In the genomic region with DNA sequence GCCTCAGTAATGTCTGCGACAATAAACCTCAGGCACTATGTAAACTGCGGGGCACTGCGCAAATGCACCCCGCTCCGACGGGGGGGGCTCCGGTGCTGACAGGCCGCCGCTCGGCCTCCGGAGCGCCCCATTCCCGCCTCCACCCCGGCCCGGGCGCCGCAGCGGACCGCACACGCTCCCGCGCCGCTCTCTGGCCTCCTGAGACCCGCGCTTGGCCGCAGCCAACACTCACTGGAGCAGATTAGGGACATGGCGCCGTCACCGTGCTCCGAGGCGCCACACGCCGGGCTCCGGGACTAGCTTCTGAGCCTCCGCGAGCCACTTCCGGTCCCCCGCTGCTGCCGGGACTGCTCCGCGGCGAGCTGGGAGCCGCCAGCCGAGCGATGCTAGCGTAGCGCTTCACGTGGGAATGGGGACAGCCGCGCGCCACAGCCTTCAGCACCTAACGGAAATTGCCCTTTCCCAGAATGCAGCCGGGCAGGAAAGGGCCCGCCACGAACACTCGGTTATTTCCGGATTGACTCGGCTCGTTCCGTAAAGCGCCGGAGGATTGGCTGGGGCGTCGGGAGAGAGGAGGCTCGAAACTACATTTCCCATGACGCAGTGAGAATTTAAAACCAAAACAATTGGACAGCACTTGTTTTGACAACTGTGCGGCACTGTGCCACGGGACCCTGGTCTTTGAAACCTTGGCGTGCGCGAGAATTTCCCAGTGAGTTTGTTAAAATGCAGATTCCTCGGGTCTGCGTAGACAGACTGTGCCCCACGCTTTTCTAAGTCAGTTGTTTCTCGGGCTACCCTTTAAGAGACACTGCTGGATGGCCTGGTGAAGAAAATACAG, we compare ENCODE assay signal across 1 cellular context.
TF ChIP-seq lines count a peak whose summit lies in the region.

A gene (minus strand): TSS at position 454 of the 841 bp plus-strand sequence. CDS start 203 bp downstream, at position 251.

TF ChIP-seq in HepG2, 621 proteins besides CTCF, POLR2A, EP300 and RAD21 (continued from another document and continues in another):
- TF ChIP-seq ZNF296 (CRISPR knock-in tag; conservative IDR thresholded peaks at IDR 0.05) = no peak
- TF ChIP-seq, protein P1, sequence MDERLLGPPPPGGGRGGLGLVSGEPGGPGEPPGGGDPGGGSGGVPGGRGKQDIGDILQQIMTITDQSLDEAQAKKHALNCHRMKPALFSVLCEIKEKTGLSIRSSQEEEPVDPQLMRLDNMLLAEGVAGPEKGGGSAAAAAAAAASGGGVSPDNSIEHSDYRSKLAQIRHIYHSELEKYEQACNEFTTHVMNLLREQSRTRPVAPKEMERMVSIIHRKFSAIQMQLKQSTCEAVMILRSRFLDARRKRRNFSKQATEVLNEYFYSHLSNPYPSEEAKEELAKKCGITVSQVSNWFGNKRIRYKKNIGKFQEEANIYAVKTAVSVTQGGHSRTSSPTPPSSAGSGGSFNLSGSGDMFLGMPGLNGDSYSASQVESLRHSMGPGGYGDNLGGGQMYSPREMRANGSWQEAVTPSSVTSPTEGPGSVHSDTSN (CRISPR knock-in tag; IDR thresholded peaks at IDR 0.05) = 0 out of 2 replicates have a peak, but pooled peaks have one; percentile 13
- TF ChIP-seq TEAD3 (CRISPR knock-in tag; optimal IDR thresholded peaks at IDR 0.05; ENCODE audit: borderline replicate concordance) = peak; percentile 74
- TF ChIP-seq, protein P2, sequence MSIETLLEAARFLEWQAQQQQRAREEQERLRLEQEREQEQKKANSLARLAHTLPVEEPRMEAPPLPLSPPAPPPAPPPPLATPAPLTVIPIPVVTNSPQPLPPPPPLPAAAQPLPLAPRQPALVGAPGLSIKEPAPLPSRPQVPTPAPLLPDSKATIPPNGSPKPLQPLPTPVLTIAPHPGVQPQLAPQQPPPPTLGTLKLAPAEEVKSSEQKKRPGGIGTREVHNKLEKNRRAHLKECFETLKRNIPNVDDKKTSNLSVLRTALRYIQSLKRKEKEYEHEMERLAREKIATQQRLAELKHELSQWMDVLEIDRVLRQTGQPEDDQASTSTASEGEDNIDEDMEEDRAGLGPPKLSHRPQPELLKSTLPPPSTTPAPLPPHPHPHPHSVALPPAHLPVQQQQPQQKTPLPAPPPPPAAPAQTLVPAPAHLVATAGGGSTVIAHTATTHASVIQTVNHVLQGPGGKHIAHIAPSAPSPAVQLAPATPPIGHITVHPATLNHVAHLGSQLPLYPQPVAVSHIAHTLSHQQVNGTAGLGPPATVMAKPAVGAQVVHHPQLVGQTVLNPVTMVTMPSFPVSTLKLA (IDR thresholded peaks at IDR 0.05) = peak; percentile 61
- TF ChIP-seq TAF15 (IDR thresholded peaks at IDR 0.05; ENCODE audit: low read depth, low read length, poor library complexity, severe bottlenecking) = peak; percentile 52
- peak; percentile 73; the same call in 1 of the 2 replicates for TF ChIP-seq CBX5 (CRISPR knock-in tag; IDR thresholded peaks at IDR 0.05; ENCODE audit: borderline replicate concordance)
- TF ChIP-seq, protein P3, sequence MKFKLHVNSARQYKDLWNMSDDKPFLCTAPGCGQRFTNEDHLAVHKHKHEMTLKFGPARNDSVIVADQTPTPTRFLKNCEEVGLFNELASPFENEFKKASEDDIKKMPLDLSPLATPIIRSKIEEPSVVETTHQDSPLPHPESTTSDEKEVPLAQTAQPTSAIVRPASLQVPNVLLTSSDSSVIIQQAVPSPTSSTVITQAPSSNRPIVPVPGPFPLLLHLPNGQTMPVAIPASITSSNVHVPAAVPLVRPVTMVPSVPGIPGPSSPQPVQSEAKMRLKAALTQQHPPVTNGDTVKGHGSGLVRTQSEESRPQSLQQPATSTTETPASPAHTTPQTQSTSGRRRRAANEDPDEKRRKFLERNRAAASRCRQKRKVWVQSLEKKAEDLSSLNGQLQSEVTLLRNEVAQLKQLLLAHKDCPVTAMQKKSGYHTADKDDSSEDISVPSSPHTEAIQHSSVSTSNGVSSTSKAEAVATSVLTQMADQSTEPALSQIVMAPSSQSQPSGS (CRISPR knock-in tag; IDR thresholded peaks at IDR 0.05) = peak; percentile 61; the same call in 1 of the 2 replicates
- TF ChIP-seq ZNF44 (CRISPR knock-in tag; IDR thresholded peaks at IDR 0.05) = 0 out of 2 replicates have a peak, but pooled peaks have one; percentile 42
- no peak for TF ChIP-seq ZNF260 (CRISPR knock-in tag; IDR thresholded peaks at IDR 0.05; ENCODE audit: borderline replicate concordance, low read depth)
- TF ChIP-seq SMAD9 (CRISPR knock-in tag; IDR thresholded peaks at IDR 0.05) = peak; percentile 67; the same call in 1 of the 2 replicates
- TF ChIP-seq, protein P4, sequence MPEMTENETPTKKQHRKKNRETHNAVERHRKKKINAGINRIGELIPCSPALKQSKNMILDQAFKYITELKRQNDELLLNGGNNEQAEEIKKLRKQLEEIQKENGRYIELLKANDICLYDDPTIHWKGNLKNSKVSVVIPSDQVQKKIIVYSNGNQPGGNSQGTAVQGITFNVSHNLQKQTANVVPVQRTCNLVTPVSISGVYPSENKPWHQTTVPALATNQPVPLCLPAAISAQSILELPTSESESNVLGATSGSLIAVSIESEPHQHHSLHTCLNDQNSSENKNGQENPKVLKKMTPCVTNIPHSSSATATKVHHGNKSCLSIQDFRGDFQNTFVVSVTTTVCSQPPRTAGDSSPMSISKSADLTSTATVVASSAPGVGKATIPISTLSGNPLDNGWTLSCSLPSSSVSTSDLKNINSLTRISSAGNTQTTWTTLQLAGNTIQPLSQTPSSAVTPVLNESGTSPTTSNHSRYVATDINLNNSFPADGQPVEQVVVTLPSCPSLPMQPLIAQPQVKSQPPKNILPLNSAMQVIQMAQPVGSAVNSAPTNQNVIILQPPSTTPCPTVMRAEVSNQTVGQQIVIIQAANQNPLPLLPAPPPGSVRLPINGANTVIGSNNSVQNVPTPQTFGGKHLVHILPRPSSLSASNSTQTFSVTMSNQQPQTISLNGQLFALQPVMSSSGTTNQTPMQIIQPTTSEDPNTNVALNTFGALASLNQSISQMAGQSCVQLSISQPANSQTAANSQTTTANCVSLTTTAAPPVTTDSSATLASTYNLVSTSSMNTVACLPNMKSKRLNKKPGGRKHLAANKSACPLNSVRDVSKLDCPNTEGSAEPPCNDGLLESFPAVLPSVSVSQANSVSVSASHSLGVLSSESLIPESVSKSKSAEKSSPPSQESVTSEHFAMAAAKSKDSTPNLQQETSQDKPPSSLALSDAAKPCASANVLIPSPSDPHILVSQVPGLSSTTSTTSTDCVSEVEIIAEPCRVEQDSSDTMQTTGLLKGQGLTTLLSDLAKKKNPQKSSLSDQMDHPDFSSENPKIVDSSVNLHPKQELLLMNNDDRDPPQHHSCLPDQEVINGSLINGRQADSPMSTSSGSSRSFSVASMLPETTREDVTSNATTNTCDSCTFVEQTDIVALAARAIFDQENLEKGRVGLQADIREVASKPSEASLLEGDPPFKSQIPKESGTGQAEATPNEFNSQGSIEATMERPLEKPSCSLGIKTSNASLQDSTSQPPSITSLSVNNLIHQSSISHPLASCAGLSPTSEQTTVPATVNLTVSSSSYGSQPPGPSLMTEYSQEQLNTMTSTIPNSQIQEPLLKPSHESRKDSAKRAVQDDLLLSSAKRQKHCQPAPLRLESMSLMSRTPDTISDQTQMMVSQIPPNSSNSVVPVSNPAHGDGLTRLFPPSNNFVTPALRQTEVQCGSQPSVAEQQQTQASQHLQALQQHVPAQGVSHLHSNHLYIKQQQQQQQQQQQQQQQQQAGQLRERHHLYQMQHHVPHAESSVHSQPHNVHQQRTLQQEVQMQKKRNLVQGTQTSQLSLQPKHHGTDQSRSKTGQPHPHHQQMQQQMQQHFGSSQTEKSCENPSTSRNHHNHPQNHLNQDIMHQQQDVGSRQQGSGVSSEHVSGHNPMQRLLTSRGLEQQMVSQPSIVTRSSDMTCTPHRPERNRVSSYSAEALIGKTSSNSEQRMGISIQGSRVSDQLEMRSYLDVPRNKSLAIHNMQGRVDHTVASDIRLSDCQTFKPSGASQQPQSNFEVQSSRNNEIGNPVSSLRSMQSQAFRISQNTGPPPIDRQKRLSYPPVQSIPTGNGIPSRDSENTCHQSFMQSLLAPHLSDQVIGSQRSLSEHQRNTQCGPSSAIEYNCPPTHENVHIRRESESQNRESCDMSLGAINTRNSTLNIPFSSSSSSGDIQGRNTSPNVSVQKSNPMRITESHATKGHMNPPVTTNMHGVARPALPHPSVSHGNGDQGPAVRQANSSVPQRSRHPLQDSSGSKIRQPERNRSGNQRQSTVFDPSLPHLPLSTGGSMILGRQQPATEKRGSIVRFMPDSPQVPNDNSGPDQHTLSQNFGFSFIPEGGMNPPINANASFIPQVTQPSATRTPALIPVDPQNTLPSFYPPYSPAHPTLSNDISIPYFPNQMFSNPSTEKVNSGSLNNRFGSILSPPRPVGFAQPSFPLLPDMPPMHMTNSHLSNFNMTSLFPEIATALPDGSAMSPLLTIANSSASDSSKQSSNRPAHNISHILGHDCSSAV (CRISPR knock-in tag; IDR thresholded peaks at IDR 0.05; ENCODE audit: borderline replicate concordance) = no peak
- TF ChIP-seq, protein P5, sequence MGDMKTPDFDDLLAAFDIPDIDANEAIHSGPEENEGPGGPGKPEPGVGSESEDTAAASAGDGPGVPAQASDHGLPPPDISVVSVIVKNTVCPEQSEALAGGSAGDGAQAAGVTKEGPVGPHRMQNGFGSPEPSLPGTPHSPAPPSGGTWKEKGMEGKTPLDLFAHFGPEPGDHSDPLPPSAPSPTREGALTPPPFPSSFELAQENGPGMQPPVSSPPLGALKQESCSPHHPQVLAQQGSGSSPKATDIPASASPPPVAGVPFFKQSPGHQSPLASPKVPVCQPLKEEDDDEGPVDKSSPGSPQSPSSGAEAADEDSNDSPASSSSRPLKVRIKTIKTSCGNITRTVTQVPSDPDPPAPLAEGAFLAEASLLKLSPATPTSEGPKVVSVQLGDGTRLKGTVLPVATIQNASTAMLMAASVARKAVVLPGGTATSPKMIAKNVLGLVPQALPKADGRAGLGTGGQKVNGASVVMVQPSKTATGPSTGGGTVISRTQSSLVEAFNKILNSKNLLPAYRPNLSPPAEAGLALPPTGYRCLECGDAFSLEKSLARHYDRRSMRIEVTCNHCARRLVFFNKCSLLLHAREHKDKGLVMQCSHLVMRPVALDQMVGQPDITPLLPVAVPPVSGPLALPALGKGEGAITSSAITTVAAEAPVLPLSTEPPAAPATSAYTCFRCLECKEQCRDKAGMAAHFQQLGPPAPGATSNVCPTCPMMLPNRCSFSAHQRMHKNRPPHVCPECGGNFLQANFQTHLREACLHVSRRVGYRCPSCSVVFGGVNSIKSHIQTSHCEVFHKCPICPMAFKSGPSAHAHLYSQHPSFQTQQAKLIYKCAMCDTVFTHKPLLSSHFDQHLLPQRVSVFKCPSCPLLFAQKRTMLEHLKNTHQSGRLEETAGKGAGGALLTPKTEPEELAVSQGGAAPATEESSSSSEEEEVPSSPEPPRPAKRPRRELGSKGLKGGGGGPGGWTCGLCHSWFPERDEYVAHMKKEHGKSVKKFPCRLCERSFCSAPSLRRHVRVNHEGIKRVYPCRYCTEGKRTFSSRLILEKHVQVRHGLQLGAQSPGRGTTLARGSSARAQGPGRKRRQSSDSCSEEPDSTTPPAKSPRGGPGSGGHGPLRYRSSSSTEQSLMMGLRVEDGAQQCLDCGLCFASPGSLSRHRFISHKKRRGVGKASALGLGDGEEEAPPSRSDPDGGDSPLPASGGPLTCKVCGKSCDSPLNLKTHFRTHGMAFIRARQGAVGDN (CRISPR knock-in tag; IDR thresholded peaks at IDR 0.05) = peak; percentile 96
- TF ChIP-seq ZNF441 (CRISPR knock-in tag; IDR thresholded peaks at IDR 0.05; ENCODE audit: borderline replicate concordance) = no peak
- TF ChIP-seq, protein P6, sequence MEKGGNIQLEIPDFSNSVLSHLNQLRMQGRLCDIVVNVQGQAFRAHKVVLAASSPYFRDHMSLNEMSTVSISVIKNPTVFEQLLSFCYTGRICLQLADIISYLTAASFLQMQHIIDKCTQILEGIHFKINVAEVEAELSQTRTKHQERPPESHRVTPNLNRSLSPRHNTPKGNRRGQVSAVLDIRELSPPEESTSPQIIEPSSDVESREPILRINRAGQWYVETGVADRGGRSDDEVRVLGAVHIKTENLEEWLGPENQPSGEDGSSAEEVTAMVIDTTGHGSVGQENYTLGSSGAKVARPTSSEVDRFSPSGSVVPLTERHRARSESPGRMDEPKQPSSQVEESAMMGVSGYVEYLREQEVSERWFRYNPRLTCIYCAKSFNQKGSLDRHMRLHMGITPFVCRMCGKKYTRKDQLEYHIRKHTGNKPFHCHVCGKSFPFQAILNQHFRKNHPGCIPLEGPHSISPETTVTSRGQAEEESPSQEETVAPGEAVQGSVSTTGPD (CRISPR knock-in tag; IDR thresholded peaks at IDR 0.05) = no peak
- peak; percentile 59; the same call in 1 of the 2 replicates for TF ChIP-seq ZSCAN20 (CRISPR knock-in tag; IDR thresholded peaks at IDR 0.05; ENCODE audit: borderline replicate concordance)
- TF ChIP-seq, protein P7, sequence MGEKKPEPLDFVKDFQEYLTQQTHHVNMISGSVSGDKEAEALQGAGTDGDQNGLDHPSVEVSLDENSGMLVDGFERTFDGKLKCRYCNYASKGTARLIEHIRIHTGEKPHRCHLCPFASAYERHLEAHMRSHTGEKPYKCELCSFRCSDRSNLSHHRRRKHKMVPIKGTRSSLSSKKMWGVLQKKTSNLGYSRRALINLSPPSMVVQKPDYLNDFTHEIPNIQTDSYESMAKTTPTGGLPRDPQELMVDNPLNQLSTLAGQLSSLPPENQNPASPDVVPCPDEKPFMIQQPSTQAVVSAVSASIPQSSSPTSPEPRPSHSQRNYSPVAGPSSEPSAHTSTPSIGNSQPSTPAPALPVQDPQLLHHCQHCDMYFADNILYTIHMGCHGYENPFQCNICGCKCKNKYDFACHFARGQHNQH (CRISPR knock-in tag; IDR thresholded peaks at IDR 0.05) = no peak
- TF ChIP-seq, protein P8, sequence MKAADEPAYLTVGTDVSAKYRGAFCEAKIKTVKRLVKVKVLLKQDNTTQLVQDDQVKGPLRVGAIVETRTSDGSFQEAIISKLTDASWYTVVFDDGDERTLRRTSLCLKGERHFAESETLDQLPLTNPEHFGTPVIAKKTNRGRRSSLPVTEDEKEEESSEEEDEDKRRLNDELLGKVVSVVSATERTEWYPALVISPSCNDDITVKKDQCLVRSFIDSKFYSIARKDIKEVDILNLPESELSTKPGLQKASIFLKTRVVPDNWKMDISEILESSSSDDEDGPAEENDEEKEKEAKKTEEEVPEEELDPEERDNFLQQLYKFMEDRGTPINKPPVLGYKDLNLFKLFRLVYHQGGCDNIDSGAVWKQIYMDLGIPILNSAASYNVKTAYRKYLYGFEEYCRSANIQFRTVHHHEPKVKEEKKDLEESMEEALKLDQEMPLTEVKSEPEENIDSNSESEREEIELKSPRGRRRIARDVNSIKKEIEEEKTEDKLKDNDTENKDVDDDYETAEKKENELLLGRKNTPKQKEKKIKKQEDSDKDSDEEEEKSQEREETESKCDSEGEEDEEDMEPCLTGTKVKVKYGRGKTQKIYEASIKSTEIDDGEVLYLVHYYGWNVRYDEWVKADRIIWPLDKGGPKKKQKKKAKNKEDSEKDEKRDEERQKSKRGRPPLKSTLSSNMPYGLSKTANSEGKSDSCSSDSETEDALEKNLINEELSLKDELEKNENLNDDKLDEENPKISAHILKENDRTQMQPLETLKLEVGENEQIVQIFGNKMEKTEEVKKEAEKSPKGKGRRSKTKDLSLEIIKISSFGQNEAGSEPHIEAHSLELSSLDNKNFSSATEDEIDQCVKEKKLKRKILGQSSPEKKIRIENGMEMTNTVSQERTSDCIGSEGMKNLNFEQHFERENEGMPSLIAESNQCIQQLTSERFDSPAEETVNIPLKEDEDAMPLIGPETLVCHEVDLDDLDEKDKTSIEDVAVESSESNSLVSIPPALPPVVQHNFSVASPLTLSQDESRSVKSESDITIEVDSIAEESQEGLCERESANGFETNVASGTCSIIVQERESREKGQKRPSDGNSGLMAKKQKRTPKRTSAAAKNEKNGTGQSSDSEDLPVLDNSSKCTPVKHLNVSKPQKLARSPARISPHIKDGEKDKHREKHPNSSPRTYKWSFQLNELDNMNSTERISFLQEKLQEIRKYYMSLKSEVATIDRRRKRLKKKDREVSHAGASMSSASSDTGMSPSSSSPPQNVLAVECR (CRISPR knock-in tag; IDR thresholded peaks at IDR 0.05; ENCODE audit: borderline replicate concordance) = peak; percentile 97
